In genomic region chr10:31914370-31914769, GRCh38 we compare ENCODE assay signal across 26 cellular contexts.
"Had no signal": no experiment of that assay in that cellular context is flagged by ENCODE, and none has a peak within 500 bp of the region (broad histone marks: within the 10 kb centered on the region; RNA-seq: fewer than 3 reads in every experiment).

No MANE protein-coding gene starts in this region.

- H3K4me3 Mint-ChIP-seq: effector memory CD8-positive, alpha-beta T cell; nephron; neural progenitor cell had no signal

- H3K27ac Mint-ChIP-seq: effector memory CD8-positive, alpha-beta T cell; nephron; neural progenitor cell; progenitor cell of endocrine pancreas had no signal

- H3K27ac ChIP-seq: esophagus squamous epithelium, heart right ventricle, left lung, neural progenitor cell, parathyroid adenoma, right lobe of liver, thyroid gland, vagina had no signal

- H3K36me3 ChIP-seq: esophagus squamous epithelium, heart right ventricle, left lung, neural progenitor cell, right lobe of liver, stomach, thyroid gland, vagina had no signal

- H3K27me3 Mint-ChIP-seq: effector memory CD8-positive, alpha-beta T cell; naive thymus-derived CD4-positive, alpha-beta T cell; progenitor cell of endocrine pancreas had no signal

- H3K9me3 ChIP-seq: esophagus squamous epithelium, left lung, right lobe of liver, stomach, thyroid gland, vagina had no signal

- H3K9ac ChIP-seq: neural progenitor cell, parathyroid adenoma had no signal

- H3K4me2 ChIP-seq: neural progenitor cell had no signal

- H2AFZ ChIP-seq: neural progenitor cell, parathyroid adenoma had no signal

- ATAC-seq: effector memory CD8-positive, alpha-beta T cell; heart right ventricle; left cardiac atrium; left lung; naive thymus-derived CD4-positive, alpha-beta T cell had no signal

- H3K4me3 ChIP-seq: esophagus squamous epithelium, heart right ventricle, left lung, neural progenitor cell, right lobe of liver, stomach, thyroid gland, vagina had no signal

- H3K4me1 ChIP-seq: parathyroid adenoma had no signal

- H3K27me3 ChIP-seq: esophagus squamous epithelium, heart right ventricle, left lung, neural progenitor cell, right lobe of liver, stomach, thyroid gland, vagina had no signal

- H3K9me3 Mint-ChIP-seq: effector memory CD8-positive, alpha-beta T cell; naive thymus-derived CD4-positive, alpha-beta T cell; nephron had no signal

- DNase-seq: effector memory CD8-positive, alpha-beta T cell; erythroblast; esophagus squamous epithelium; foreskin melanocyte; glutamatergic neuron; heart right ventricle; hippocampal formation; left cardiac atrium; left lung; mesendoderm; midbrain; naive thymus-derived CD4-positive, alpha-beta T cell; right lobe of liver; small intestine; stimulated activated CD4-positive, alpha-beta T cell treated with anti-CD3 and anti-CD28 coated beads, Interleukin-15, amount 100 ng/mL, for 24 hours; stimulated activated CD4-positive, alpha-beta T cell treated with anti-CD3 and anti-CD28 coated beads, Interleukin-2, amount 100 ng/mL, for 48 hours; stimulated activated CD8-positive, alpha-beta memory T cell treated with anti-CD3 and anti-CD28 coated beads, Interleukin-4, amount 100 ng/mL, for 48 hours; stimulated activated naive CD4-positive, alpha-beta T cell treated with Interleukin-2 at 50 U/mL for 16 hours; stomach; thyroid gland; trophoblast cell had no signal
